14 cellular contexts compared by ENCODE assay signal in genomic region chr20:56422824-56423189, GRCh38. TPM values are rescaled to one million over a fixed set of nuclear protein-coding genes. Genes with fewer than 3 reads are reported as not detected.
DNase-seq lines count a peak whose midpoint lies in the region; ATAC-seq and TF ChIP-seq lines count a peak whose summit lies in the region.
"Had no signal": no experiment of that assay in that cellular context is flagged by ENCODE, and none has a peak within 500 bp of the region (broad histone marks: within the 10 kb centered on the region; RNA-seq: fewer than 3 reads in every experiment).

No MANE protein-coding gene starts in this region.

- no peak for TF ChIP-seq EP300 in transverse colon (IDR thresholded peaks at IDR 0.05; ENCODE audit: low read depth)

- no peak overlapping the region for H3K4me3 ChIP-seq in right cardiac atrium (ENCODE audit: low read length)
- H3K4me3 ChIP-seq in transverse colon = no peak overlapping the region

- H3K4me1 ChIP-seq in right cardiac atrium (ENCODE audit: control insufficient read depth, insufficient read depth, low read length) (peaks cover 9% of the 10 kb centered on the region), transverse colon (peaks cover 0 to 6% (median 0%) of the 10 kb centered on the region in 4 donors)

- H3K27me3 ChIP-seq in right cardiac atrium (ENCODE audit: control insufficient read depth, insufficient read depth) = no peaks in the 10 kb centered on the region
- no peaks in the 10 kb centered on the region for H3K27me3 ChIP-seq in transverse colon

- peaks cover 40% of the 10 kb centered on the region for H3K4me1 Mint-ChIP-seq in T-helper 17 cell
- H3K4me1 Mint-ChIP-seq in stimulated activated effector memory CD8-positive, alpha-beta T cell treated with anti-CD3 and anti-CD28 coated beads, Interleukin-12 subunit alpha, Interleukin-12 subunit beta, amount 100 ng/mL, for 72 hours = peaks cover 56% of the 10 kb centered on the region

- H3K27me3 Mint-ChIP-seq in T-helper 17 cell = no peaks in the 10 kb centered on the region

- no peaks in the 10 kb centered on the region for H3K9me3 Mint-ChIP-seq in stimulated activated effector memory CD8-positive, alpha-beta T cell treated with anti-CD3 and anti-CD28 coated beads, Interleukin-12 subunit alpha, Interleukin-12 subunit beta, amount 100 ng/mL, for 72 hours

- H3K27ac ChIP-seq in right cardiac atrium (ENCODE audit: low read length) (no peak overlapping the region), transverse colon (no peak overlapping the region)
- H3K27ac ChIP-seq: epithelial cell of prostate had no signal

- intact Hi-C loops in cardiac septum (cut with DNase I) = no loop called here
- intact Hi-C loops in right cardiac atrium (cut with DNase I) = no loop called here
- intact Hi-C loops in transverse colon (cut with DNase I; ENCODE audit: low total_unique reads) = no loop called here

- TF ChIP-seq CTCF in transverse colon (IDR thresholded peaks at IDR 0.05) = no peak

- no peaks in the 10 kb centered on the region for H3K36me3 Mint-ChIP-seq in T-helper 17 cell (ENCODE audit: low read depth)
- peaks cover 16% of the 10 kb centered on the region for H3K36me3 Mint-ChIP-seq in stimulated activated effector memory CD8-positive, alpha-beta T cell treated with anti-CD3 and anti-CD28 coated beads, Interleukin-12 subunit alpha, Interleukin-12 subunit beta, amount 100 ng/mL, for 72 hours

- WGBS in right cardiac atrium = 33% methylated on average over 4 of the region's 4 CpGs
- WGBS in transverse colon (ENCODE audit: low coverage in 1 of 2), 2 donors = 69 to 78% methylated on average over 4 of the region's 4 CpGs

- no peaks in the 10 kb centered on the region for H3K9me3 ChIP-seq in right cardiac atrium (ENCODE audit: control insufficient read depth, low read length)
- no peaks in the 10 kb centered on the region for H3K9me3 ChIP-seq in T-helper 17 cell (ENCODE audit: control insufficient read depth, low read length, poor library complexity, severe bottlenecking)
- H3K9me3 ChIP-seq in transverse colon = no peaks in the 10 kb centered on the region

- no peak overlapping the region for H3K4me3 Mint-ChIP-seq in T-helper 17 cell
- peak overlapping the region; percentile 34 for H3K4me3 Mint-ChIP-seq in stimulated activated effector memory CD8-positive, alpha-beta T cell treated with anti-CD3 and anti-CD28 coated beads, Interleukin-12 subunit alpha, Interleukin-12 subunit beta, amount 100 ng/mL, for 72 hours
- H3K4me3 Mint-ChIP-seq: B cell had no signal

- no peak for TF ChIP-seq POLR2A in transverse colon (IDR thresholded peaks at IDR 0.05)

- peak; percentile 56 for DNase-seq in cardiac septum (ENCODE audit: low spot score)
- DNase-seq in right cardiac atrium = no peak
- no peak for DNase-seq in T-helper 17 cell
- DNase-seq in hepatic stellate cell (ENCODE audit: low spot score) = peak; percentile 46
- no peak for DNase-seq in stimulated activated effector memory CD8-positive, alpha-beta T cell treated with anti-CD3 and anti-CD28 coated beads, Interleukin-12 subunit alpha, Interleukin-12 subunit beta, amount 100 ng/mL, for 72 hours (ENCODE audit: low spot score in 2 of 2)
- DNase-seq in transverse colon = no peak
- DNase-seq: NCI-H1092 treated with DMSO at 0.1 percent for 48 hours; SHP77 treated with DMSO at 0.1 percent for 48 hours; stimulated activated CD4-positive, alpha-beta T cell treated with anti-CD3 and anti-CD28 coated beads, Interleukin-12 subunit alpha, Interleukin-12 subunit beta, amount 100 ng/mL, for 4 hours; stimulated activated CD8-positive, alpha-beta memory T cell treated with anti-CD3 and anti-CD28 coated beads, Interleukin-4, amount 100 ng/mL, for 48 hours had no signal

- no peaks in the 10 kb centered on the region for H3K36me3 ChIP-seq in transverse colon

- no peak for ATAC-seq in right cardiac atrium
- no peak for ATAC-seq in T-helper 17 cell
- ATAC-seq in stimulated activated effector memory CD8-positive, alpha-beta T cell treated with anti-CD3 and anti-CD28 coated beads, Interleukin-12 subunit alpha, Interleukin-12 subunit beta, amount 100 ng/mL, for 72 hours = no peak
- ATAC-seq in GM21447 (IDR thresholded peaks at IDR 0.05; ENCODE audit: unreplicated experiment) = no peak
- no peak for ATAC-seq in GM18909 (IDR thresholded peaks at IDR 0.05; ENCODE audit: poor library complexity, unreplicated experiment)

- in situ Hi-C loops in transverse colon (cut with MboI; ENCODE audit: low pct_ligation_motif_present in 1 of 4, low pct_unique_long_range_greater_than_20kb in 1 of 4, low sequenced_read_pairs in 3 of 4) = no loop called here

- H3K27ac Mint-ChIP-seq in T-helper 17 cell = peak overlapping the region; percentile 72
- peak overlapping the region; percentile 94 for H3K27ac Mint-ChIP-seq in stimulated activated effector memory CD8-positive, alpha-beta T cell treated with anti-CD3 and anti-CD28 coated beads, Interleukin-12 subunit alpha, Interleukin-12 subunit beta, amount 100 ng/mL, for 72 hours
- H3K27ac Mint-ChIP-seq: B cell had no signal

RNA-seq across cellular contexts. Expression of gene CASS4, which starts 10.7 kb away (rescaled TPM):
- 0.30 TPM for total RNA-seq in cardiac septum
- total RNA-seq in right cardiac atrium = under 1 TPM; 0.51 to 0.79 (median 0.64) TPM
- 0.34 TPM for polyA plus RNA-seq in right cardiac atrium
- total RNA-seq in T-helper 17 cell = 10 to 100 TPM in 1 of 2 donors, 1 to 10 TPM in 1; 7.1 to 18.6 TPM
- total RNA-seq in transverse colon = 1 to 10 TPM in 3 of 4 donors, not detected in 1; 1.1 to 1.4 (median 1.1) TPM

RNA-seq across cellular contexts. Expression of gene CSTF1, which starts 30.4 kb away (rescaled TPM):
- 15.3 TPM for total RNA-seq in cardiac septum
- total RNA-seq in right cardiac atrium = 10 to 100 TPM; 19.1 to 23.2 (median 19.8) TPM
- polyA plus RNA-seq in right cardiac atrium = 8.8 TPM
- 10 to 100 TPM; 21.8 to 23.7 TPM for total RNA-seq in T-helper 17 cell
- 10 to 100 TPM in 2 of 4 donors, 1 to 10 TPM in 2; 5.2 to 21.8 (median 14.2) TPM for total RNA-seq in transverse colon

RNA-seq across cellular contexts. Expression of gene AURKA, which starts 30.8 kb away (rescaled TPM):
- total RNA-seq in cardiac septum (3.2 TPM), right cardiac atrium (10 to 100 TPM in 1 of 4 donors, 1 to 10 TPM in 3; 4.8 to 10.8 (median 8.5) TPM), T-helper 17 cell (1 to 10 TPM in 1 of 2 donors, under 1 TPM in 1; 0.92 to 1.0 TPM), transverse colon (10 to 100 TPM in 1 of 4 donors, 1 to 10 TPM in 2, under 1 TPM in 1; 0.75 to 12.4 (median 4.9) TPM)
- 5.9 TPM for polyA plus RNA-seq in right cardiac atrium

RNA-seq across cellular contexts. Expression of gene RTF2, which starts 45.6 kb away (rescaled TPM):
- total RNA-seq in cardiac septum (76.0 TPM), right cardiac atrium (10 to 100 TPM; 73.4 to 80.4 (median 79.5) TPM), T-helper 17 cell (10 to 100 TPM; 62.3 to 62.6 TPM), transverse colon (100 to 1,000 TPM in 1 of 4 donors, 10 to 100 TPM in 3; 49.5 to 130 (median 50.5) TPM)
- polyA plus RNA-seq in right cardiac atrium = 74.3 TPM

Comparison
In these comparisons a context has a peak if more than half of its experiments do, and no peak if none do; other contexts are left out.
1. DNase-seq: peak in cardiac septum (single experiment) and hepatic stellate cell (single experiment); none in right cardiac atrium (0 of 3), T-helper 17 cell (0 of 3), stimulated activated effector memory CD8-positive, alpha-beta T cell treated with anti-CD3 and anti-CD28 coated beads, Interleukin-12 subunit alpha, Interleukin-12 subunit beta, amount 100 ng/mL, for 72 hours (0 of 2) and transverse colon (single experiment).